8 cellular contexts compared by ENCODE assay signal in the genomic region with DNA sequence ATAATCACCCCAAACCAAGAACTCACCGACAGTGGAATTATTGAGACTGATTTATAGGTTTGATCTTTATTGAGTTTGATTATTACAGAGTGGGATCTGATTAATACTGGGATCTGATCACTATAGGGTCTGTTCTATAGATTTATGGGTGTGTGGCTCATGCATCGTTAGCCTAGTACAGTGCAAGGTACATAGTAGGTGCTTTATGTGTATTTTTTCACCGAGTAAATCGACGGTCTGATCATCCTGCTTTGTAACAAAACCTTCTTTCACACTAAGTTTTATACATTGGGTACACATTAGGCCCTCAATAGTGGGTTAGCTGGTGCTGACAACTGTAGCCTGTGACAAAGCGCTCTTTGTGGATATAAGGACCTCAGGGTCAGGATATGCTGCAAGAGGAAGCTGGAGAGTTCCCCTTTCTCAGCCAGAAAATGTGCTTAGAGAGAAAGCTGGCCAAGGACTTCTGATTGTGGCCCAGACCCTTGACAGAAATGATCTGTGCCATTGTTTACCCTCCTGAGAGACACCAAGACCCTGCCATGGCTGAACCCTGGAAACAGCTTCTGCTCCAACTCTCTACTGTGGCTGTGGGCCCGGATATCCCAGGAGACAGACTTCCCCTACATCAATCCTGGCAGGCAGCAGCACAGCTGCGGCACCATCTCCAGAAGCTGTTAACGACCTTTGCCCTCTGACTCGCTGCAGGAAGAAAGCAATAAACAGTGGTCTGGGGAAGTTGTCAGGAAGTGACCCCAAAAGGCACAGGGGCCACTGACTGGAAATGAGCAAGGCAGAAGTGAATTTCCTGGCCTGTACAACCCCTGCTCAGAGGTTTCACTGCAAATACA. TPM values are rescaled to one million over a fixed set of nuclear protein-coding genes. Genes with fewer than 3 reads are reported as not detected.
A peak's percentile ranks its signal among the peaks of the same experiment; 100 is the strongest.
DNase-seq lines count a peak whose midpoint lies in the region; ATAC-seq and TF ChIP-seq lines count a peak whose summit lies in the region.

No MANE protein-coding gene starts in this region.

- CTCF ChIA-PET in Panc1 (lab: Charles Lee), result interaction anchor here (0.6 kb wide), 1 partner anchor 24 kb away, joined by 3 read pairs; the partner anchor contains the start of gene TAF10
- CTCF ChIA-PET in OCI-LY7 (lab: Charles Lee; ENCODE audit: unreplicated experiment), result no interaction called here

- H3K4me1 Mint-ChIP-seq in neural progenitor cell, result no peaks in the 10 kb centered on the region

- DNase-seq in CD1c-positive myeloid dendritic cell (ENCODE audit: extremely low spot score) (peak; percentile 73), Panc1 (ENCODE audit: low read depth, low spot score) (no peak), fibroblast of villous mesenchyme (ENCODE audit: low read depth) (peak; percentile 81), neural progenitor cell (ENCODE audit: low spot score) (no peak), OCI-LY7 (ENCODE audit: low spot score) (no peak), NCI-H146 treated with DMSO at 0.1 percent for 48 hours (lab: John Stamatoyannopoulos, UW; ENCODE audit: unreplicated experiment) (no peak)
- DNase-seq in activated CD8-positive, alpha-beta memory T cell treated with anti-CD3 and anti-CD28 coated beads, Interleukin-2, amount 50 U/mL, for 4 hours, result no peak

- H3K4me2 ChIP-seq in neural progenitor cell, result no peak overlapping the region
- H3K4me2 ChIP-seq in OCI-LY7 (ENCODE audit: low read length), result no peak overlapping the region

- peak overlapping the region; percentile 37 for H3K4me3 Mint-ChIP-seq in neural progenitor cell

- H3K27ac ChIP-seq in Panc1 (ENCODE audit: low read length) (peak overlapping the region; percentile 25), neural progenitor cell (no peak overlapping the region), OCI-LY7 (ENCODE audit: low read depth, low read length, poor library complexity, severe bottlenecking) (no peak overlapping the region)

- H3K36me3 Mint-ChIP-seq in neural progenitor cell, result peaks cover 19% of the 10 kb centered on the region

- in situ Hi-C loops in Panc1 (cut with HindIII; ENCODE audit: low pct_unique_long_range_greater_than_20kb, low sequenced_read_pairs), result no loop called here

- no peak for TF ChIP-seq CTCF in Panc1 (IDR thresholded peaks at IDR 0.05)
- no peak for TF ChIP-seq CTCF in fibroblast of villous mesenchyme (IDR thresholded peaks at IDR 0.05; ENCODE audit: insufficient read depth, low read depth, low read length)
- no peak for TF ChIP-seq CTCF in neural progenitor cell (IDR thresholded peaks at IDR 0.05)
- no peak for TF ChIP-seq CTCF in OCI-LY7 (conservative IDR thresholded peaks at IDR 0.05; ENCODE audit: low read length)

- no TSS peak for BruUV-seq in Panc1 (replicated peaks; lab: Mats Ljungman, UMichigan)
- no TSS peak for BruUV-seq in OCI-LY7 (replicated peaks; lab: Mats Ljungman, UMichigan)

- POLR2A ChIA-PET in Panc1 (lab: Charles Lee), result interaction anchor here (0.6 kb wide), 1 partner anchor 856 kb away, joined by 3 read pairs; no protein-coding TSS in a partner anchor
- POLR2A ChIA-PET in OCI-LY7 (lab: Charles Lee), result interaction anchor here (1.3 kb wide), 2 partner anchors 15 to 16 kb away, joined by 3 read pairs; partner anchors contain the start of gene TPP1

- peaks cover 14% of the 10 kb centered on the region for H3K4me1 ChIP-seq in Panc1 (ENCODE audit: control insufficient read depth, insufficient read depth, low read length)
- H3K4me1 ChIP-seq in neural progenitor cell, result no peaks in the 10 kb centered on the region
- H3K4me1 ChIP-seq in OCI-LY7 (ENCODE audit: insufficient read depth, low read length, poor library complexity, severe bottlenecking), result no peaks in the 10 kb centered on the region

- H3K4me3 ChIP-seq in Panc1 (ENCODE audit: low read depth in 2 of 2, low read length in 2 of 2), result no peak overlapping the region
- no peak overlapping the region for H3K4me3 ChIP-seq in fibroblast of villous mesenchyme (ENCODE audit: low read depth, low read length)
- H3K4me3 ChIP-seq in neural progenitor cell, result no peak overlapping the region
- no peak overlapping the region for H3K4me3 ChIP-seq in OCI-LY7 (ENCODE audit: low read depth, low read length, poor library complexity, severe bottlenecking)

- H3K27ac Mint-ChIP-seq in neural progenitor cell, result no peak overlapping the region

- peaks cover 7% of the 10 kb centered on the region for H3K27me3 Mint-ChIP-seq in neural progenitor cell (ENCODE audit: insufficient read depth, low read depth)

- H3K79me2 ChIP-seq in neural progenitor cell (ENCODE audit: low read depth) (no peaks in the 10 kb centered on the region), OCI-LY7 (ENCODE audit: insufficient read depth, low read depth, low read length) (no peaks in the 10 kb centered on the region)

- H3K9ac ChIP-seq in neural progenitor cell, result no peak overlapping the region

- ATAC-seq in Panc1, result no peak
- no peak for ATAC-seq in GM21447 (IDR thresholded peaks at IDR 0.05; ENCODE audit: unreplicated experiment)

- H3K9me3 ChIP-seq in Panc1 (ENCODE audit: control insufficient read depth, insufficient read depth, low read depth, low read length) (no peaks in the 10 kb centered on the region), neural progenitor cell (ENCODE audit: low read depth) (no peaks in the 10 kb centered on the region), OCI-LY7 (ENCODE audit: low read length) (no peaks in the 10 kb centered on the region)

- H2AFZ ChIP-seq in neural progenitor cell (replicated peaks) (no peak overlapping the region), OCI-LY7 (ENCODE audit: low read length) (no peak overlapping the region)

- intact Hi-C loops in Panc1 (cut with micrococcal nuclease; ENCODE audit: unreplicated experiment), result no loop called here
- intact Hi-C loops in OCI-LY7 (cut with micrococcal nuclease; ENCODE audit: unreplicated experiment), result no loop called here

- H3F3A ChIP-seq in neural progenitor cell (ENCODE audit: low read depth), result peaks cover 5% of the 10 kb centered on the region

- H4K20me1 ChIP-seq in neural progenitor cell (ENCODE audit: low read depth) (peaks cover 4% of the 10 kb centered on the region), OCI-LY7 (ENCODE audit: insufficient read depth, low read length) (no peaks in the 10 kb centered on the region)

- H3K27me3 ChIP-seq in Panc1 (ENCODE audit: control insufficient read depth, insufficient read depth, low read length) (no peaks in the 10 kb centered on the region; the same call in 1 of the 2 replicates), neural progenitor cell (peaks cover 22% of the 10 kb centered on the region)

- H3K36me3 ChIP-seq in Panc1 (ENCODE audit: control insufficient read depth, insufficient read depth, low read length) (no peaks in the 10 kb centered on the region), neural progenitor cell (no peaks in the 10 kb centered on the region), OCI-LY7 (ENCODE audit: insufficient read depth, low read length) (no peaks in the 10 kb centered on the region)

- no peaks in the 10 kb centered on the region for H3K9me2 ChIP-seq in OCI-LY7 (ENCODE audit: insufficient read depth, low read length)

- no peaks in the 10 kb centered on the region for H3K9me3 Mint-ChIP-seq in neural progenitor cell

RNA-seq across cellular contexts. Expression of gene TPP1, which starts 16.1 kb away (rescaled TPM):
- total RNA-seq in Panc1 (2021; ENCODE audit: unreplicated experiment) (200 TPM), fibroblast of villous mesenchyme (98.4 and 110 TPM in 2 replicates), neural progenitor cell (ENCODE audit: low replicate concordance) (9.9 and 28.8 TPM in 2 replicates), OCI-LY7 (2022) (41.1 and 45.4 TPM in 2 replicates)
- polyA plus RNA-seq in Panc1 (2012; ENCODE audit: insufficient read length), result 200 TPM
- total RNA-seq in OCI-LY7 (2014; rRNA removed; shearing (Covaris generic)), result 11.9 and 16.6 TPM in 2 replicates

RNA-seq across cellular contexts. Expression of gene DCHS1, which starts 20.3 kb away (rescaled TPM):
- 2.2 TPM for total RNA-seq in Panc1 (2021; ENCODE audit: unreplicated experiment)
- 2.8 TPM for polyA plus RNA-seq in Panc1 (2012; ENCODE audit: insufficient read length)
- 33.7 and 63.8 TPM in 2 replicates for total RNA-seq in fibroblast of villous mesenchyme
- 4.5 and 9.0 TPM in 2 replicates for total RNA-seq in neural progenitor cell (ENCODE audit: low replicate concordance)
- total RNA-seq in OCI-LY7 (2014; rRNA removed; shearing (Covaris generic)), result 0.67 and 1.1 TPM in 2 replicates
- total RNA-seq in OCI-LY7 (2022), result 0.53 and 0.67 TPM in 2 replicates

RNA-seq across cellular contexts. Expression of gene TAF10, which starts 23.3 kb away (rescaled TPM):
- 387 TPM for total RNA-seq in Panc1 (2021; ENCODE audit: unreplicated experiment)
- polyA plus RNA-seq in Panc1 (2012; ENCODE audit: insufficient read length), result 549 TPM
- total RNA-seq in fibroblast of villous mesenchyme, result 28.0 and 28.9 TPM in 2 replicates
- total RNA-seq in neural progenitor cell (ENCODE audit: low replicate concordance), result 34.1 and 58.0 TPM in 2 replicates
- 97.0 and 117 TPM in 2 replicates for total RNA-seq in OCI-LY7 (2014; rRNA removed; shearing (Covaris generic))
- total RNA-seq in OCI-LY7 (2022), result 139 and 146 TPM in 2 replicates

RNA-seq across cellular contexts. Expression of gene ILK, which starts 31.7 kb away (rescaled TPM):
- 204 TPM for total RNA-seq in Panc1 (2021; ENCODE audit: unreplicated experiment)
- polyA plus RNA-seq in Panc1 (2012; ENCODE audit: insufficient read length), result 463 TPM
- 298 and 323 TPM in 2 replicates for total RNA-seq in fibroblast of villous mesenchyme
- 85.6 and 98.7 TPM in 2 replicates for total RNA-seq in neural progenitor cell (ENCODE audit: low replicate concordance)
- total RNA-seq in OCI-LY7 (2014; rRNA removed; shearing (Covaris generic)), result 52.0 and 64.8 TPM in 2 replicates
- total RNA-seq in OCI-LY7 (2022), result 80.3 and 88.2 TPM in 2 replicates

RNA-seq across cellular contexts. Expression of gene RRP8, which starts 31.9 kb away (rescaled TPM):
- 23.1 TPM for total RNA-seq in Panc1 (2021; ENCODE audit: unreplicated experiment)
- polyA plus RNA-seq in Panc1 (2012; ENCODE audit: insufficient read length), result 15.3 TPM
- 8.7 and 13.4 TPM in 2 replicates for total RNA-seq in fibroblast of villous mesenchyme
- 12.3 and 16.0 TPM in 2 replicates for total RNA-seq in neural progenitor cell (ENCODE audit: low replicate concordance)
- 26.4 and 29.4 TPM in 2 replicates for total RNA-seq in OCI-LY7 (2014; rRNA removed; shearing (Covaris generic))
- total RNA-seq in OCI-LY7 (2022), result 25.0 and 33.6 TPM in 2 replicates

Comparison
In these comparisons a context has a peak if more than half of its experiments do, and no peak if none do; other contexts are left out.
1. DNase-seq: peak in CD1c-positive myeloid dendritic cell (single experiment) and fibroblast of villous mesenchyme (single experiment); none in Panc1 (single experiment), neural progenitor cell (single experiment), OCI-LY7 (single experiment), NCI-H146 treated with DMSO at 0.1 percent for 48 hours (single experiment) and activated CD8-positive, alpha-beta memory T cell treated with anti-CD3 and anti-CD28 coated beads, Interleukin-2, amount 50 U/mL, for 4 hours (single experiment).